ENCODE assay signal across 22 cellular contexts in genomic region chr9:83765376-83765775, GRCh38.
"Had no signal": no experiment of that assay in that cellular context is flagged by ENCODE, and none has a peak within 500 bp of the region (broad histone marks: within the 10 kb centered on the region; RNA-seq: fewer than 3 reads in every experiment).

No MANE protein-coding gene starts in this region.

- H3K4me3 ChIP-seq: K562 had no signal

- H3K27ac ChIP-seq: KMS-11, RWPE1 had no signal

- H3K9ac ChIP-seq: KMS-11, SK-N-SH had no signal

- H3K9me3 ChIP-seq: SK-N-SH had no signal

- H3K4me2 ChIP-seq: KMS-11, SK-N-SH had no signal

- DNase-seq: Kasumi-1, MV-4-11, NCI-H1092, NCI-H1105 treated with DMSO at 0.1 percent for 48 hours, NCI-H1417 treated with DMSO at 0.1 percent for 48 hours, NCI-H146, NCI-H1694 treated with DMSO at 0.1 percent for 48 hours, NCI-H1930, NCI-H2081 treated with DMSO at 0.1 percent for 48 hours, NCI-H2227 treated with DMSO at 0.1 percent for 48 hours, NCI-H524, NCI-H526 treated with DMSO at 0.1 percent for 48 hours, NCI-H774, PC-3, SHP77, SK-N-SH, SW 1271 had no signal

- ATAC-seq: K562, Panc1, PC-3, T-cell had no signal
